8 cellular contexts compared by ENCODE assay signal in the genomic region with DNA sequence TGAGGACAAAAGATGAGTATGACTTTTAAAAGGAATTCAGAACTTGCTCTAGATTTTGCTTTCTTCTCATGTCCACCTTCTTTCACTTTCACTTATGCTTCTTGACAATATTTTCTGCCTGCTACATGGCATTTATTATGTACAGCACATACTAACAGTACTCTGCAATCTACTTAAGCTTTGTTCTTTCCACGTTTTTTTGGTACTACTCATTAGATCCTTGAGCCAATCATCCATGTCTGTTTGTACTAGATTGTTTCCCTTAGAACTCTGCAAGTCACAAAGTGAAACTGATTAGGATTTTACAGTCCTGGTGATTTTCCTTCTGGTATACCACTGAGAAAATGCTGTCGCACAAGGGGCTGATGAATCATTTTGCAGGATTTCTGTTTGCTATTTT.
DNase-seq lines count a peak whose midpoint lies in the region; ATAC-seq and TF ChIP-seq lines count a peak whose summit lies in the region.

No MANE protein-coding gene starts in this region.

- peak overlapping the region; percentile 70 for H3K4me2 ChIP-seq in OCI-LY1 (ENCODE audit: low read length)

- H3K27me3 ChIP-seq in OCI-LY1 (ENCODE audit: insufficient read depth, low read length), result no peaks in the 10 kb centered on the region
- no peaks in the 10 kb centered on the region for H3K27me3 ChIP-seq in skeletal muscle tissue (ENCODE audit: control insufficient read depth in 3 of 3, insufficient read depth in 3 of 3, low read length in 3 of 3)

- H3F3A ChIP-seq in OCI-LY1 (ENCODE audit: insufficient read depth, low read length), result no peaks in the 10 kb centered on the region

- peaks cover 51% of the 10 kb centered on the region for H3K79me2 ChIP-seq in OCI-LY1 (ENCODE audit: insufficient read depth, low read length)

- H3K4me3 ChIP-seq in OCI-LY1 (ENCODE audit: low read depth, low read length, poor library complexity, severe bottlenecking) (peak overlapping the region; percentile 50), epithelial cell of proximal tubule (ENCODE audit: low read depth, low read length) (peak overlapping the region; percentile 47), skeletal muscle tissue (ENCODE audit: low read length in 3 of 3) (peak overlapping the region; percentile 23 to 62 (median 45))

- TF ChIP-seq CTCF in OCI-LY1 (IDR thresholded peaks at IDR 0.05; ENCODE audit: low read length), result no peak
- no peak for TF ChIP-seq CTCF in epithelial cell of proximal tubule (conservative IDR thresholded peaks at IDR 0.05; ENCODE audit: low read depth, low read length)

- H3K9ac ChIP-seq in OCI-LY1 (ENCODE audit: low read length), result peak overlapping the region; percentile 31; the same call in 1 of the 2 replicates
- H3K9ac ChIP-seq in skeletal muscle tissue (ENCODE audit: low read depth in 1 of 3, low read length in 3 of 3), result no peak overlapping the region

- no peak overlapping the region for H2AFZ ChIP-seq in OCI-LY1 (ENCODE audit: low read length)

- H3K9me3 ChIP-seq in OCI-LY1 (ENCODE audit: low read length) (no peaks in the 10 kb centered on the region), skeletal muscle tissue (ENCODE audit: control insufficient read depth in 3 of 3, low read length in 3 of 3) (no peaks in the 10 kb centered on the region)

- DNase-seq in NOMO-1 treated with DMSO at 0.1 percent for 48 hours (lab: John Stamatoyannopoulos, UW; ENCODE audit: unreplicated experiment) (peak; percentile 14), NOMO-1 treated with dmso at 0.1 percent for 144 hours (lab: John Stamatoyannopoulos, UW; ENCODE audit: unreplicated experiment) (no peak), epithelial cell of proximal tubule (ENCODE audit: low read depth) (peak; percentile 65), DMS153 (lab: John Stamatoyannopoulos, UW) (no peak)

- H3K4me1 ChIP-seq in OCI-LY1 (ENCODE audit: insufficient read depth, low read length, severe bottlenecking) (peaks cover 41% of the 10 kb centered on the region), skeletal muscle tissue (ENCODE audit: control insufficient read depth in 3 of 3, insufficient read depth in 3 of 3, low read length in 3 of 3) (peaks cover 0 to 3% (median 0%) of the 10 kb centered on the region in 3 donors)

- H3K27ac ChIP-seq in OCI-LY1 (ENCODE audit: low read depth, low read length, poor library complexity, severe bottlenecking), result peak overlapping the region; percentile 19
- no peak overlapping the region for H3K27ac ChIP-seq in skeletal muscle tissue (ENCODE audit: low read depth, low read length)

- no peaks in the 10 kb centered on the region for H3K9me2 ChIP-seq in OCI-LY1 (ENCODE audit: low read depth, low read length)

- peak; percentile 56 for ATAC-seq in HG02588 (IDR thresholded peaks at IDR 0.05; ENCODE audit: unreplicated experiment)
- no peak for ATAC-seq in HG03108 (IDR thresholded peaks at IDR 0.05; ENCODE audit: unreplicated experiment)

- no peaks in the 10 kb centered on the region for H4K20me1 ChIP-seq in OCI-LY1 (ENCODE audit: insufficient read depth, low read length)

- H3K36me3 ChIP-seq in OCI-LY1 (ENCODE audit: insufficient read depth, low read length), result peaks cover 5% of the 10 kb centered on the region; the same call in 1 of the 2 replicates
- no peaks in the 10 kb centered on the region for H3K36me3 ChIP-seq in skeletal muscle tissue (ENCODE audit: control insufficient read depth in 3 of 3, insufficient read depth in 3 of 3, low read length in 3 of 3)

Comparison
In these comparisons a context has a peak if more than half of its experiments do, and no peak if none do; other contexts are left out.
1. DNase-seq: peak in NOMO-1 treated with DMSO at 0.1 percent for 48 hours (single experiment) and epithelial cell of proximal tubule (single experiment); none in NOMO-1 treated with dmso at 0.1 percent for 144 hours (single experiment) and DMS153 (single experiment).
2. Peak in every context shown above with its lines, with median percentiles within 50 percentile points of each other: H3K4me3 ChIP-seq.